Comparison of ENCODE assay signal across 9 cellular contexts in the genomic region with DNA sequence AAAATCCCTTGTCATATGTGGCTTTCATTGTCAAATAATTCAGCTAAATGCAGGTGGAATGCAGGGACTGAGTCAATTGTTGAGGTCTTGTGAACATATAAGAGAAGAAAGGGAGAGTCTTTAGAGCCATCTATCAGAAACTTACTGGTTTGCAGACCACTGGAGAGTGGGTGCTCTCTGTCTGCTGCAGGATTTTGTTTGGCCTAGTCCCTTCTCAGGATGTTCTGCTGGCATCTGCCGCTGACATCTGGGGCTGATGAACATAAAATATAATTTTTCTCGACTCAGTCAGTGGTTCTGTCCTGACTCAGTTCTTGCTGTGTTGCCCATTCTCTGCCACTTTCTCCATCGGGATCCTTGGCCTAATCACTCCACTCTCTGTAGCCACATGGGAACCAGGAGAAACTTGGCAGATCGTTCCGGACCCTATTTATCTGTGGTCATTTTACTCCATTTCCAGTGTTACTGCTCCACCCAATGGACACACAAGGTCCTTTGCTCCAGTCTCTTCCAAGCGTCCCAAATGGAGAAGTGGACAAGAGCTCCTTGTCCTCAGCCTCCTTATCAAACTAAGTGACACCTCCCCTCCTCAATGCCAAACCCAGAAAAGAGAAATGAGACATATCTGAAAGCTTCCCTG.
A peak's percentile ranks its signal among the peaks of the same experiment; 100 is the strongest.
DNase-seq lines count a peak whose midpoint lies in the region; ATAC-seq, FAIRE-seq and TF ChIP-seq lines count a peak whose summit lies in the region.
"Had no signal": no experiment of that assay in that cellular context is flagged by ENCODE, and none has a peak within 500 bp of the region (broad histone marks: within the 10 kb centered on the region; RNA-seq: fewer than 3 reads in every experiment).

No MANE protein-coding gene starts in this region.

- H3K4ac ChIP-seq in neuronal stem cell (ENCODE audit: low read length), result no peak overlapping the region

- peaks cover 1 to 6% of the 10 kb centered on the region in 2 donors for H3K4me1 ChIP-seq in neuronal stem cell (ENCODE audit: control insufficient read depth in 2 of 2, insufficient read depth in 1 of 2, low read depth in 1 of 2, low read length in 2 of 2)

- no peaks in the 10 kb centered on the region for H3K27me3 ChIP-seq in neuronal stem cell (ENCODE audit: control insufficient read depth in 3 of 3, insufficient read depth in 3 of 3, low read depth in 1 of 3, low read length in 3 of 3)

- no CpG with 5 or more reads among the region's 6 CpGs for WGBS in neuronal stem cell (ENCODE audit: extremely low coverage in 2 of 2, insufficient read length in 2 of 2, insufficient replicate concordance in 1 of 2), 2 donors

- no peak overlapping the region for H3K23ac ChIP-seq in neuronal stem cell (ENCODE audit: low read depth, low read length, poor library complexity)

- no peak overlapping the region for H2BK120ac ChIP-seq in neuronal stem cell (ENCODE audit: low read depth, low read length)

- H2BK15ac ChIP-seq in neuronal stem cell (ENCODE audit: low read length), result no peak overlapping the region

- no peak overlapping the region for H3K18ac ChIP-seq in neuronal stem cell (ENCODE audit: low read length)

- TF ChIP-seq CTCF in D721Med (IDR thresholded peaks at IDR 0.05; ENCODE audit: insufficient read depth, missing control alignments) (peak; percentile 31), fibroblast of the aortic adventitia (IDR thresholded peaks at IDR 0.05; ENCODE audit: insufficient read depth, low read length) (peak; percentile 45)

- H3K4me2 ChIP-seq in neuronal stem cell (ENCODE audit: insufficient read depth, low read length, poor library complexity, severe bottlenecking), result no peak overlapping the region

- no peaks in the 10 kb centered on the region for H3K79me1 ChIP-seq in neuronal stem cell (ENCODE audit: low read depth, low read length)

- peak overlapping the region; percentile 80 for H2AFZ ChIP-seq in neuronal stem cell (ENCODE audit: low read length)

- no peak overlapping the region for H3K9ac ChIP-seq in neuronal stem cell (ENCODE audit: low read depth, low read length, poor library complexity)

- ATAC-seq in GM21786 (IDR thresholded peaks at IDR 0.05; ENCODE audit: unreplicated experiment), result no peak
- ATAC-seq: mucosa of descending colon had no signal

- H2BK5ac ChIP-seq in neuronal stem cell (ENCODE audit: low read length), result no peak overlapping the region

- no peak overlapping the region for H3K27ac ChIP-seq in neuronal stem cell (replicated peaks; ENCODE audit: low read length)

- H4K8ac ChIP-seq in neuronal stem cell (ENCODE audit: low read depth, low read length), result no peak overlapping the region

- no peak for FAIRE-seq in D721Med (lab: Jason Lieb, UNC)

- H3K9me3 ChIP-seq in neuronal stem cell (replicated peaks in 1 of 2; ENCODE audit: control insufficient read depth in 2 of 2, insufficient read depth in 1 of 2, low read depth in 1 of 2, low read length in 2 of 2), result no peaks in the 10 kb centered on the region
- H3K9me3 ChIP-seq: mucosa of descending colon had no signal

- no peak overlapping the region for H3K14ac ChIP-seq in neuronal stem cell (ENCODE audit: low read length)

- no peak overlapping the region for H3K4me3 ChIP-seq in fibroblast of the aortic adventitia (ENCODE audit: low read depth, low read length)
- H3K4me3 ChIP-seq in neuronal stem cell (ENCODE audit: low read length in 2 of 2), result no peak overlapping the region
- H3K4me3 ChIP-seq: mucosa of descending colon had no signal

- H4K91ac ChIP-seq in neuronal stem cell (ENCODE audit: low read depth, low read length, poor library complexity), result no peak overlapping the region

- H2AK5ac ChIP-seq in neuronal stem cell (ENCODE audit: low read depth, low read length), result no peak overlapping the region

- H3K36me3 ChIP-seq in neuronal stem cell (replicated peaks in 1 of 2; ENCODE audit: control insufficient read depth in 2 of 2, insufficient read depth in 2 of 2, low read length in 2 of 2), result no peaks in the 10 kb centered on the region

- H2BK12ac ChIP-seq in neuronal stem cell (ENCODE audit: low read length), result no peak overlapping the region

- DNase-seq in D721Med (ENCODE audit: insufficient read length, low spot score), result no peak
- peak; percentile 14 for DNase-seq in RKO (ENCODE audit: low spot score)
- peak; percentile 76 for DNase-seq in fibroblast of the aortic adventitia (ENCODE audit: low read depth)
- peak; percentile 41 for DNase-seq in neuronal stem cell (ENCODE audit: low spot score)
- no peak for DNase-seq in NCI-H524 treated with DMSO at 0.1 percent for 48 hours (lab: John Stamatoyannopoulos, UW)
- DNase-seq in cerebellar nuclear complex (lab: John Stamatoyannopoulos, UW), result no peak
- no peak for DNase-seq in NCI-H2107 (lab: John Stamatoyannopoulos, UW)

Comparison
In these comparisons a context has a peak if more than half of its experiments do, and no peak if none do; other contexts are left out.
1. DNase-seq: peak in RKO (single experiment), fibroblast of the aortic adventitia (single experiment) and neuronal stem cell (single experiment); none in D721Med (single experiment), NCI-H524 treated with DMSO at 0.1 percent for 48 hours (single experiment), cerebellar nuclear complex (0 of 2) and NCI-H2107 (single experiment).